Comparison of ENCODE assay signal across 8 cellular contexts in the genomic region with DNA sequence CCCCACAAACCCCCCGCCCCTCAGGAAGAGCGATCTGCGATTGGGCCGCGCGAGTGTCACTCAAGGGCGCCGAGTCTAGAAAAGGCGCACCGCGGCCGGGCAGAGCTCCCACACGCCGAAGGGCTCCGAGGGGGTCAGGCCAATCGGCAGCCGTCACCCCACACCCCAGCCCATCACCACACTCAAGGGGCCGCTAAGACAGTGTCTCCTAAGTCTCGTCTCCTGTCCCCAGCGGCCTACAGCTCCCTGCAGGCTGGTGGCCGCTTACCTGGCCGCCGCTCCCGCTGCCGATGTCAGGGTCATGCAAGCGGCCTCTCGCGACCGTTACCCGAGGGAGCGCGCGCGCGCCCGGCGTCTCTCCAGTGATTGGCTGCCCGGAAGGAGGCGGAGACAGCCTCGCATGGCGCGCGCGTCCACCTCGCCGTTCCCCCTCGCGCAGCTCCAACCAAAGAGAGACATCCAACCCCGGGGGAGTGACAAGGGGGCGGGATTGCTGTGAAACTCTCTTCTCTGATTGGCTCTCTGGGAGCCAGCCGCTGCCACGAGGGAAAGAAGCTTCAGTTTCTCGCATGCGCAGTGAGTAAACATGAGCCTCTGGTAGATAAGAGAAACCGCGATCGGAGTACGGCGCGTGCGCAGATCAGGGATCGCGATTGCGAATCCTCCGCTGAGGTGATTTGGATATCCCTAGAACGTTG. TPM values are rescaled to one million over a fixed set of nuclear protein-coding genes. Genes with fewer than 3 reads are reported as not detected.
DNase-seq lines count a peak whose midpoint lies in the region; ATAC-seq lines count a peak whose summit lies in the region.

A gene with protein sequence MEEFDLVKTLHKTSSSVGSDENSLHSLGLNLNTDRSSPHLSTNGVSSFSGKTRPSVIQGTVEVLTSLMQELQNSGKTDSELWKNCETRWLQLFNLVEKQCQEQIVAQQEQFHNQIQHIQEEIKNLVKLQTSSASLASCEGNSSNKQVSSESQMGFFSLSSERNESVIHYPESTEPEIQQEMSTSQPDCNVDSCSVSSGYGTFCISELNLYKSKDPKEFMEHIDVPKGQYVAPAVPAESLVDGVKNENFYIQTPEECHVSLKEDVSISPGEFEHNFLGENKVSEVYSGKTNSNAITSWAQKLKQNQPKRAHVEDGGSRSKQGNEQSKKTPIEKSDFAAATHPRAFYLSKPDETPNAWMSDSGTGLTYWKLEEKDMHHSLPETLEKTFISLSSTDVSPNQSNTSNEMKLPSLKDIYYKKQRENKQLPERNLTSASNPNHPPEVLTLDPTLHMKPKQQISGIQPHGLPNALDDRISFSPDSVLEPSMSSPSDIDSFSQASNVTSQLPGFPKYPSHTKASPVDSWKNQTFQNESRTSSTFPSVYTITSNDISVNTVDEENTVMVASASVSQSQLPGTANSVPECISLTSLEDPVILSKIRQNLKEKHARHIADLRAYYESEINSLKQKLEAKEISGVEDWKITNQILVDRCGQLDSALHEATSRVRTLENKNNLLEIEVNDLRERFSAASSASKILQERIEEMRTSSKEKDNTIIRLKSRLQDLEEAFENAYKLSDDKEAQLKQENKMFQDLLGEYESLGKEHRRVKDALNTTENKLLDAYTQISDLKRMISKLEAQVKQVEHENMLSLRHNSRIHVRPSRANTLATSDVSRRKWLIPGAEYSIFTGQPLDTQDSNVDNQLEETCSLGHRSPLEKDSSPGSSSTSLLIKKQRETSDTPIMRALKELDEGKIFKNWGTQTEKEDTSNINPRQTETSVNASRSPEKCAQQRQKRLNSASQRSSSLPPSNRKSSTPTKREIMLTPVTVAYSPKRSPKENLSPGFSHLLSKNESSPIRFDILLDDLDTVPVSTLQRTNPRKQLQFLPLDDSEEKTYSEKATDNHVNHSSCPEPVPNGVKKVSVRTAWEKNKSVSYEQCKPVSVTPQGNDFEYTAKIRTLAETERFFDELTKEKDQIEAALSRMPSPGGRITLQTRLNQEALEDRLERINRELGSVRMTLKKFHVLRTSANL (minus strand): TSS at position 335 of the 698 bp plus-strand sequence. CDS start 2,777 bp downstream, outside the sequence.
Gene MTRFR (plus strand): TSS at position 630 of the 698 bp plus-strand sequence. CDS start 20,239 bp downstream, outside the sequence.

- peak within 1 kb of the TSS; percentile 47 for H2BK5ac ChIP-seq in mesendoderm (ENCODE audit: low read length)

- peak within 1 kb of the TSS; percentile 99 for H3K56ac ChIP-seq in mesendoderm (ENCODE audit: low read length)

- no peaks in the 10 kb centered on the region for H3K9me3 ChIP-seq in NT2/D1 (ENCODE audit: insufficient read depth, low read length)
- no peaks in the 10 kb centered on the region for H3K9me3 ChIP-seq in endocrine pancreas (ENCODE audit: control insufficient read depth, low read length)

- H3K4me2 ChIP-seq in mesendoderm (ENCODE audit: low read length) = peak within 1 kb of the TSS; percentile 99

- H3K4me3 Mint-ChIP-seq in activated CD8-positive, alpha-beta memory T cell treated with anti-CD3 and anti-CD28 coated beads, Interleukin-2, amount 10 ng/mL, durations not matched to agents 7 days and 5 days = peak within 1 kb of the TSS; percentile 98

- H3K27ac Mint-ChIP-seq in activated CD8-positive, alpha-beta memory T cell treated with anti-CD3 and anti-CD28 coated beads, Interleukin-2, amount 10 ng/mL, durations not matched to agents 7 days and 5 days = peak within 1 kb of the TSS; percentile 98

- H3K9ac ChIP-seq in NT2/D1 (ENCODE audit: insufficient read length, low read depth) (peak within 1 kb of the TSS; percentile 97), endocrine pancreas (ENCODE audit: control insufficient read depth, insufficient read depth, low read length) (peak within 1 kb of the TSS; percentile 83), mesendoderm (ENCODE audit: low read length) (peak within 1 kb of the TSS; percentile 96)

- no peaks in the 10 kb centered on the region for H3K9me3 Mint-ChIP-seq in activated CD8-positive, alpha-beta memory T cell treated with anti-CD3 and anti-CD28 coated beads, Interleukin-2, amount 10 ng/mL, durations not matched to agents 7 days and 5 days (ENCODE audit: low read depth)

- H3K4me3 ChIP-seq in NT2/D1 (ENCODE audit: insufficient read length, low read depth) (peak within 1 kb of the TSS; percentile 96), endocrine pancreas (ENCODE audit: control insufficient read depth, insufficient read depth, low read length) (peak within 1 kb of the TSS; percentile 87), mesendoderm (ENCODE audit: low read length) (peak within 1 kb of the TSS; percentile 94)

- H3K4me1 ChIP-seq in NT2/D1 (ENCODE audit: insufficient read depth, insufficient read length) (peaks cover 2% of the 10 kb centered on the region), endocrine pancreas (ENCODE audit: control insufficient read depth, insufficient read depth, low read length) (peaks cover 9% of the 10 kb centered on the region), mesendoderm (ENCODE audit: control insufficient read depth, low read depth, low read length) (peaks cover 3% of the 10 kb centered on the region)

- peak; percentile 99 for DNase-seq in COR-L47 (lab: John Stamatoyannopoulos, UW)
- peak; percentile 63 to 100 (median 98) for DNase-seq in HUDEP-2 (lab: John Stamatoyannopoulos, UW; ENCODE audit: unreplicated experiment in 76 of 76)
- peak; percentile 99 for DNase-seq in NT2/D1 (ENCODE audit: low read depth, low spot score)
- DNase-seq in activated CD8-positive, alpha-beta memory T cell treated with anti-CD3 and anti-CD28 coated beads, Interleukin-2, amount 10 ng/mL, durations not matched to agents 7 days and 5 days = peak; percentile 100
- DNase-seq in mesendoderm = peak; percentile 100
- peak; percentile 97 for DNase-seq in stimulated activated CD8-positive, alpha-beta memory T cell treated with anti-CD3 and anti-CD28 coated beads, Interleukin-15, amount 100 ng/mL, for 1 hour (ENCODE audit: low read depth)

- H3K36me3 Mint-ChIP-seq in activated CD8-positive, alpha-beta memory T cell treated with anti-CD3 and anti-CD28 coated beads, Interleukin-2, amount 10 ng/mL, durations not matched to agents 7 days and 5 days = peaks cover 46% of the 10 kb centered on the region

- peak within 1 kb of the TSS; percentile 47 for H2AK5ac ChIP-seq in mesendoderm (ENCODE audit: low read length)

- H3K79me1 ChIP-seq in mesendoderm (ENCODE audit: low read length) = peaks cover 5% of the 10 kb centered on the region

- H3K4me1 Mint-ChIP-seq in activated CD8-positive, alpha-beta memory T cell treated with anti-CD3 and anti-CD28 coated beads, Interleukin-2, amount 10 ng/mL, durations not matched to agents 7 days and 5 days = peaks cover 62% of the 10 kb centered on the region

- CTCF ChIA-PET in activated CD8-positive, alpha-beta memory T cell treated with anti-CD3 and anti-CD28 coated beads, Interleukin-2, amount 10 ng/mL, durations not matched to agents 7 days and 5 days (lab: Charles Lee) = interaction anchor here (0.7 to 5.9 kb wide), 13 partner anchors 10 to 349 kb away, joined by 3 to 43 read pairs (median 3); partner anchors contain the start of gene OGFOD2

- H3K18ac ChIP-seq in mesendoderm (ENCODE audit: low read length) = peak within 1 kb of the TSS; percentile 86

- peak; percentile 76 for ATAC-seq in GM21381 (IDR thresholded peaks at IDR 0.05; ENCODE audit: unreplicated experiment)
- peak; percentile 91 for ATAC-seq in activated CD8-positive, alpha-beta memory T cell treated with anti-CD3 and anti-CD28 coated beads, Interleukin-2, amount 10 ng/mL, durations not matched to agents 7 days and 5 days

- no peaks in the 10 kb centered on the region for H3K27me3 Mint-ChIP-seq in activated CD8-positive, alpha-beta memory T cell treated with anti-CD3 and anti-CD28 coated beads, Interleukin-2, amount 10 ng/mL, durations not matched to agents 7 days and 5 days

- H2BK15ac ChIP-seq in mesendoderm (replicated peaks; ENCODE audit: low read depth) = no peak within 1 kb of the TSS

- peak within 1 kb of the TSS; percentile 70 for H3K23ac ChIP-seq in mesendoderm (ENCODE audit: low read length)

- peak within 1 kb of the TSS; percentile 84 for H4K5ac ChIP-seq in mesendoderm (ENCODE audit: low read length)

- H3K27me3 ChIP-seq in NT2/D1 (ENCODE audit: insufficient read depth, insufficient read length) = no peaks in the 10 kb centered on the region
- no peaks in the 10 kb centered on the region for H3K27me3 ChIP-seq in endocrine pancreas (ENCODE audit: control insufficient read depth, insufficient read depth, low read length)
- H3K27me3 ChIP-seq in mesendoderm (ENCODE audit: insufficient read depth, low read length, poor library complexity) = no peaks in the 10 kb centered on the region

- H4K8ac ChIP-seq in mesendoderm (ENCODE audit: low read depth, low read length) = peak within 1 kb of the TSS; percentile 41

- H3K36me3 ChIP-seq in NT2/D1 (ENCODE audit: insufficient read depth, insufficient read length, low read length) (peaks cover 41% of the 10 kb centered on the region), endocrine pancreas (ENCODE audit: control insufficient read depth, insufficient read depth, low read length) (no peaks in the 10 kb centered on the region), mesendoderm (ENCODE audit: control insufficient read depth, insufficient read depth, low read length) (no peaks in the 10 kb centered on the region)

- no peak within 1 kb of the TSS for H2BK120ac ChIP-seq in mesendoderm (ENCODE audit: low read depth, low read length)

- WGBS in mesendoderm (ENCODE audit: extremely low coverage, insufficient coverage, low lambda C conversion rate) = no CpG with 5 or more reads among the region's 66 CpGs

- peaks cover 10% of the 10 kb centered on the region for H3K79me2 ChIP-seq in mesendoderm (ENCODE audit: control insufficient read depth, insufficient read depth, low read length)

- peak within 1 kb of the TSS; percentile 70 for H3K4ac ChIP-seq in mesendoderm (ENCODE audit: low read depth, low read length)

- peak within 1 kb of the TSS; percentile 70 for H3K27ac ChIP-seq in mesendoderm (ENCODE audit: low read depth, low read length)

RNA-seq across cellular contexts. Expression of the first gene that starts in this region (rescaled TPM):
- 100 to 1,000 TPM; 129 to 186 TPM for total RNA-seq in activated CD8-positive, alpha-beta memory T cell treated with anti-CD3 and anti-CD28 coated beads, Interleukin-2, amount 10 ng/mL, durations not matched to agents 7 days and 5 days
- polyA plus RNA-seq in mesendoderm (2013, experiment 1 of 2) = 17.9 TPM
- polyA plus RNA-seq in mesendoderm (2013, experiment 2 of 2) = 23.2 TPM

RNA-seq across cellular contexts. Expression of gene MTRFR, which starts in this region (rescaled TPM):
- total RNA-seq in activated CD8-positive, alpha-beta memory T cell treated with anti-CD3 and anti-CD28 coated beads, Interleukin-2, amount 10 ng/mL, durations not matched to agents 7 days and 5 days = 10 to 100 TPM; 29.5 to 31.7 TPM
- polyA plus RNA-seq in mesendoderm (2013, experiment 1 of 2) = 8.7 TPM
- polyA plus RNA-seq in mesendoderm (2013, experiment 2 of 2) = 9.2 TPM

Comparison
In these comparisons a context has a peak if more than half of its experiments do, and no peak if none do; other contexts are left out.
1. Peak in every context shown above with its lines: DNase-seq, ATAC-seq, H3K4me3 ChIP-seq and H3K27ac ChIP-seq.